9 cellular contexts compared by ENCODE assay signal in genomic region chr10:71999360-72000072, GRCh38. TPM values are rescaled to one million over a fixed set of nuclear protein-coding genes. Genes with fewer than 3 reads are reported as not detected.
DNase-seq lines count a peak whose midpoint lies in the region; FAIRE-seq and TF ChIP-seq lines count a peak whose summit lies in the region.
"Had no signal": no experiment of that assay in that cellular context is flagged by ENCODE, and none has a peak within 500 bp of the region (broad histone marks: within the 10 kb centered on the region; RNA-seq: fewer than 3 reads in every experiment).

No MANE protein-coding gene starts in this region.

- POLR2A ChIA-PET in BJ (lab: Charles Lee): interaction anchor here (1.1 kb wide), 1 partner anchor 11 kb away, joined by 4 read pairs; no protein-coding TSS in a partner anchor

- H3K4me1 ChIP-seq in SJSA1 (replicated peaks) (peaks cover 46% of the 10 kb centered on the region), parathyroid adenoma (no peaks in the 10 kb centered on the region)

- H3K27ac ChIP-seq in SJSA1: peak overlapping the region; percentile 74
- H3K27ac ChIP-seq in parathyroid adenoma: peak overlapping the region; percentile 34

- H3K9me3 ChIP-seq in SJSA1 (replicated peaks) (no peaks in the 10 kb centered on the region), parathyroid adenoma (ENCODE audit: control insufficient read depth, low read length) (no peaks in the 10 kb centered on the region)

- no peak overlapping the region; the same call in 1 of the 2 replicates for H3K4me3 ChIP-seq in BJ (ENCODE audit: low read depth, low read length)
- H3K4me3 ChIP-seq in SJSA1: no peak overlapping the region
- H3K4me3 ChIP-seq in parathyroid adenoma (ENCODE audit: low read depth, low read length): no peak overlapping the region

- H3K9ac ChIP-seq in parathyroid adenoma: no peak overlapping the region

- H3K36me3 ChIP-seq in BJ (ENCODE audit: control insufficient read depth, insufficient read depth, low read length) (no peaks in the 10 kb centered on the region; the same call in none of the 2 replicates), SJSA1 (peaks cover 3% of the 10 kb centered on the region; the same call in 1 of the 2 replicates), parathyroid adenoma (ENCODE audit: control insufficient read depth, insufficient read depth, low read length) (no peaks in the 10 kb centered on the region)

- no peaks in the 10 kb centered on the region for H3K79me2 ChIP-seq in parathyroid adenoma

- CTCF ChIA-PET in BJ (lab: Yijun Ruan, JAX): interaction anchor here (0.8 to 2.6 kb wide), 6 partner anchors 10 to 103 kb away, joined by 3 to 11 read pairs (median 4); no protein-coding TSS in a partner anchor

- DNase-seq in BJ (ENCODE audit: low read depth): peak; percentile 62
- DNase-seq in SJSA1 (ENCODE audit: low read depth in 1 of 2, low spot score in 2 of 2): no peak
- peak in 41 of 42 donors; percentile 60 to 92 (median 82) for DNase-seq in head of caudate nucleus
- DNase-seq in D721Med (ENCODE audit: insufficient read length, low spot score): no peak
- no peak for DNase-seq in stimulated activated CD8-positive, alpha-beta memory T cell treated with anti-CD3 and anti-CD28 coated beads, Interleukin-4, amount 100 ng/mL, for 48 hours
- no peak for DNase-seq in activated T-cell treated with anti-CD3 and anti-CD28 coated beads for 4 hours
- no peak for DNase-seq in GF-D8 (lab: John Stamatoyannopoulos, UW)

- FAIRE-seq in D721Med (lab: Jason Lieb, UNC): no peak
- FAIRE-seq: colon had no signal

- no peak overlapping the region for H3K4me2 ChIP-seq in parathyroid adenoma (ENCODE audit: low read length)

- TF ChIP-seq CTCF in BJ (IDR thresholded peaks at IDR 0.05; ENCODE audit: insufficient read depth, low read depth, low read length) (no peak), parathyroid adenoma (IDR thresholded peaks at IDR 0.05) (no peak), D721Med (IDR thresholded peaks at IDR 0.05; ENCODE audit: insufficient read depth, missing control alignments) (no peak)

- H2AFZ ChIP-seq in parathyroid adenoma: no peak overlapping the region

- H3K27me3 ChIP-seq in BJ (ENCODE audit: control insufficient read depth, insufficient read depth, low read length) (no peaks in the 10 kb centered on the region), SJSA1 (replicated peaks) (no peaks in the 10 kb centered on the region), parathyroid adenoma (ENCODE audit: control insufficient read depth, insufficient read depth, low read length) (no peaks in the 10 kb centered on the region)

- intact Hi-C loops in head of caudate nucleus (cut with DNase I): no loop called here

RNA-seq across cellular contexts. Expression of gene CHST3, which starts 35.3 kb away (rescaled TPM):
- 15.3 and 20.9 TPM in 2 replicates for polyA plus RNA-seq in BJ (2011; rRNA removed)
- polyA minus RNA-seq in BJ (2011; rRNA and poly(A)+ RNA removed): 19.6 and 20.3 TPM in 2 replicates
- total RNA-seq in SJSA1 (2014; rRNA removed; shearing (Covaris generic)): 15.8 and 27.4 TPM in 2 replicates

Comparison
In these comparisons a context has a peak if more than half of its experiments do, and no peak if none do; other contexts are left out.
1. DNase-seq: peak in BJ (single experiment) and head of caudate nucleus (41 of 42); none in SJSA1 (0 of 2), D721Med (single experiment), stimulated activated CD8-positive, alpha-beta memory T cell treated with anti-CD3 and anti-CD28 coated beads, Interleukin-4, amount 100 ng/mL, for 48 hours (single experiment), activated T-cell treated with anti-CD3 and anti-CD28 coated beads for 4 hours (single experiment) and GF-D8 (single experiment).